ENCODE assay signal across 8 cellular contexts in the genomic region with DNA sequence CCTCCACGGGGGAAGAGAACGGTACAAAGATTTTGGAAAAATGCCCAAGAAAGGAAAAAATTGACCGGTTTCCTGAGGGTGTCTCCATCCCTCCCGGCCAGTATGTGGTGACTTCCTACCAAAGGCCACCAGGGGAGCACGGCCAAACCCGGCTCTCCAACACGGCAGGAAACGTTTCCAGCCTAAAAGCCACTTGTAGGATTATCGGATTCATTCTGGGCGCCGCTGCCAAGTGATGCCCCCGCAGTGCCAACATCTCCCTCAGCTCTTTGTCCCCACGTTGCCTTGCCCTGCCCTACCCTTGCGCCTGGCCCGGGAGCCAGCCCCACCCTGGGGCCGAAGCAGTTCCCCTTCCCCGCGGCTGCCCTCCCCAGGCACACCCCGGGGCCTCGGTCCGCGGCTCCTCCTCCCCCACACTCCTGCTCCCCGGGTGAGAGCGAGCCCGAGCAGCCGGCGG. TPM values are rescaled to one million over a fixed set of nuclear protein-coding genes. Genes with fewer than 3 reads are reported as not detected.
DNase-seq lines count a peak whose midpoint lies in the region; ATAC-seq, FAIRE-seq and TF ChIP-seq lines count a peak whose summit lies in the region.

No MANE protein-coding gene starts in this region.

- peak overlapping the region; percentile 86 for H3K4me3 ChIP-seq in GM23248
- peak overlapping the region; percentile 86 for H3K4me3 ChIP-seq in bronchial epithelial cell (ENCODE audit: low read depth, low read length)
- H3K4me3 ChIP-seq in smooth muscle cell, result peak overlapping the region; percentile 93

- H3K27me3 ChIP-seq in GM23248 (replicated peaks; ENCODE audit: insufficient read depth) (no peaks in the 10 kb centered on the region), bronchial epithelial cell (ENCODE audit: control insufficient read depth, insufficient read depth, low read length) (no peaks in the 10 kb centered on the region), smooth muscle cell (ENCODE audit: low read depth) (no peaks in the 10 kb centered on the region)

- no peaks in the 10 kb centered on the region for H3K9me3 Mint-ChIP-seq in immature natural killer cell

- no peaks in the 10 kb centered on the region for H3K9me2 ChIP-seq in GM23248 (ENCODE audit: insufficient read depth)

- H3F3A ChIP-seq in GM23248 (ENCODE audit: insufficient read depth), result peaks cover 37% of the 10 kb centered on the region
- peaks cover 3% of the 10 kb centered on the region for H3F3A ChIP-seq in smooth muscle cell (ENCODE audit: low read depth)

- H3K4me2 ChIP-seq in GM23248 (ENCODE audit: unreplicated experiment) (peak overlapping the region; percentile 81), smooth muscle cell (peak overlapping the region; percentile 96)

- H3K4me1 Mint-ChIP-seq in T-helper 17 cell (peaks cover 32% of the 10 kb centered on the region), immature natural killer cell (peaks cover 31 to 35% of the 10 kb centered on the region in 2 donors)

- no peaks in the 10 kb centered on the region for H3K27me3 Mint-ChIP-seq in T-helper 17 cell
- H3K27me3 Mint-ChIP-seq in immature natural killer cell (ENCODE audit: low read depth in 3 of 3), result peaks cover 0 to 16% (median 12%) of the 10 kb centered on the region in 3 donors

- H3K9ac ChIP-seq in GM23248 (peak overlapping the region; percentile 98), smooth muscle cell (ENCODE audit: low read depth) (peak overlapping the region; percentile 98)

- no peaks in the 10 kb centered on the region for H3K36me3 Mint-ChIP-seq in T-helper 17 cell (ENCODE audit: low read depth)
- peaks cover 0 to 4% (median 0%) of the 10 kb centered on the region in 3 donors for H3K36me3 Mint-ChIP-seq in immature natural killer cell

- no peaks in the 10 kb centered on the region for H3K9me3 ChIP-seq in GM23248 (ENCODE audit: low read depth)
- no peaks in the 10 kb centered on the region for H3K9me3 ChIP-seq in T-helper 17 cell (ENCODE audit: control insufficient read depth, low read length, poor library complexity, severe bottlenecking)
- H3K9me3 ChIP-seq in smooth muscle cell (replicated peaks; ENCODE audit: low read depth), result no peaks in the 10 kb centered on the region

- TF ChIP-seq CTCF in bronchial epithelial cell (IDR thresholded peaks at IDR 0.05; ENCODE audit: insufficient read depth, low read length, severe bottlenecking) (peak; percentile 66), smooth muscle cell (IDR thresholded peaks at IDR 0.05; ENCODE audit: borderline replicate concordance, insufficient read depth, poor library complexity, severe bottlenecking) (peak; percentile 40)

- H4K20me1 ChIP-seq in GM23248 (ENCODE audit: insufficient read depth) (peaks cover 15% of the 10 kb centered on the region; the same call in 1 of the 2 replicates), smooth muscle cell (ENCODE audit: low read depth) (peaks cover 53% of the 10 kb centered on the region)

- H3K4me1 ChIP-seq in GM23248 (ENCODE audit: insufficient read depth) (peaks cover 19% of the 10 kb centered on the region; the same call in 1 of the 2 replicates), smooth muscle cell (ENCODE audit: low read depth) (peaks cover 14% of the 10 kb centered on the region)

- peak; percentile 5 for ATAC-seq in T-helper 17 cell

- H3K36me3 ChIP-seq in GM23248 (ENCODE audit: low read depth) (no peaks in the 10 kb centered on the region; the same call in 1 of the 2 replicates), bronchial epithelial cell (ENCODE audit: control insufficient read depth, insufficient read depth, low read length) (peaks cover 1% of the 10 kb centered on the region), smooth muscle cell (ENCODE audit: low read depth) (no peaks in the 10 kb centered on the region)

- DNase-seq in NCI-H2029 treated with DMSO at 0.1 percent for 48 hours (lab: John Stamatoyannopoulos, UW), result peak; percentile 6
- no peak for DNase-seq in NCI-H2029 (lab: John Stamatoyannopoulos, UW)
- peak; percentile 91 for DNase-seq in GM23248
- peak; percentile 64 for DNase-seq in KBM-7
- DNase-seq in T-helper 17 cell, result peak in 2 of 3 donors; percentile 20 to 27
- DNase-seq in bronchial epithelial cell (ENCODE audit: low read depth), result peak; percentile 44
- DNase-seq in immature natural killer cell, result peak; percentile 30 to 39 (median 31)
- DNase-seq in smooth muscle cell (lab: John Stamatoyannopoulos, UW; ENCODE audit: unreplicated experiment), result peak; percentile 46

- H3K27ac ChIP-seq in GM23248, result peak overlapping the region; percentile 95
- H3K27ac ChIP-seq in smooth muscle cell (ENCODE audit: low read depth), result peak overlapping the region; percentile 97

- no peak for FAIRE-seq in bronchial epithelial cell (lab: Jason Lieb, UNC)

- peaks cover 57% of the 10 kb centered on the region for H3K79me2 ChIP-seq in GM23248 (ENCODE audit: insufficient read depth)
- peaks cover 56% of the 10 kb centered on the region for H3K79me2 ChIP-seq in smooth muscle cell (ENCODE audit: low read depth)

- H3K4me3 Mint-ChIP-seq in T-helper 17 cell, result peak overlapping the region; percentile 87
- H3K4me3 Mint-ChIP-seq in immature natural killer cell, result peak overlapping the region; percentile 79 to 93 (median 90)

- H2AFZ ChIP-seq in GM23248 (peak overlapping the region; percentile 52), smooth muscle cell (ENCODE audit: low read depth) (no peak overlapping the region)

- WGBS in GM23248 (ENCODE audit: low coverage in 1 of 2, low lambda C conversion rate in 2 of 2, missing lambda C conversion rate in 2 of 2), 2 experiments, result 0 to 2% methylated on average over 13 to 27 of the region's 27 CpGs
- under 1% methylated on average over 14 of the region's 27 CpGs for WGBS in smooth muscle cell (ENCODE audit: low lambda C conversion rate)

- in situ Hi-C loops in GM23248 (cut with MboI), result no loop called here
- in situ Hi-C loops in KBM-7 (cut with MboI; ENCODE audit: low pct_unique_long_range_greater_than_20kb, low sequenced_read_pairs), result no loop called here

- H3K27ac Mint-ChIP-seq in T-helper 17 cell (peak overlapping the region; percentile 87), immature natural killer cell (peak overlapping the region; percentile 70 to 95 (median 86))

RNA-seq across cellular contexts. Expression of gene CRK, which starts 0.7 kb away (rescaled TPM):
- total RNA-seq in GM23248 (2014; rRNA removed; shearing (Covaris generic)), result 113 and 117 TPM in 2 replicates
- polyA plus RNA-seq in GM23248 (2016; fragmentation: Nextera tagmentation; extraction: Ambion mirVana) (86.0 and 93.6 TPM in 2 replicates), immature natural killer cell (10 to 100 TPM; 10.9 to 20.6 (median 11.1) TPM), smooth muscle cell (56.8 and 69.4 TPM in 2 replicates)
- total RNA-seq in T-helper 17 cell (10 to 100 TPM; 14.8 to 17.4 TPM), bronchial epithelial cell (131 and 152 TPM in 2 replicates), smooth muscle cell (49.7 and 64.5 TPM in 2 replicates)

RNA-seq across cellular contexts. Expression of gene MYO1C, which starts 37.2 kb away (rescaled TPM):
- total RNA-seq in GM23248 (2014; rRNA removed; shearing (Covaris generic)), result 206 and 218 TPM in 2 replicates
- polyA plus RNA-seq in GM23248 (2016; fragmentation: Nextera tagmentation; extraction: Ambion mirVana), result 196 and 197 TPM in 2 replicates
- total RNA-seq in T-helper 17 cell, result 10 to 100 TPM; 29.5 to 43.1 TPM
- total RNA-seq in bronchial epithelial cell, result 80.3 and 90.5 TPM in 2 replicates
- polyA plus RNA-seq in immature natural killer cell, result under 1 TPM in 2 of 3 donors, not detected in 1; 0.63 to 0.86 TPM
- 61.8 and 80.4 TPM in 2 replicates for total RNA-seq in smooth muscle cell
- polyA plus RNA-seq in smooth muscle cell, result 81.5 and 99.9 TPM in 2 replicates

RNA-seq across cellular contexts. Expression of gene YWHAE, which starts 55.3 kb away (rescaled TPM):
- 255 and 287 TPM in 2 replicates for total RNA-seq in GM23248 (2014; rRNA removed; shearing (Covaris generic))
- polyA plus RNA-seq in GM23248 (2016; fragmentation: Nextera tagmentation; extraction: Ambion mirVana), result 599 and 605 TPM in 2 replicates
- total RNA-seq in T-helper 17 cell, result 100 to 1,000 TPM; 142 to 146 TPM
- total RNA-seq in bronchial epithelial cell, result 307 and 366 TPM in 2 replicates
- 10 to 100 TPM; 45.9 to 53.5 (median 48.4) TPM for polyA plus RNA-seq in immature natural killer cell
- 586 and 662 TPM in 2 replicates for total RNA-seq in smooth muscle cell
- 383 and 429 TPM in 2 replicates for polyA plus RNA-seq in smooth muscle cell
